ENCODE assay signal across 12 cellular contexts in genomic region chr2:43438858-43439655, GRCh38.
DNase-seq lines count a peak whose midpoint lies in the region; ATAC-seq and TF ChIP-seq lines count a peak whose summit lies in the region.
"Had no signal": no experiment of that assay in that cellular context is flagged by ENCODE, and none has a peak within 500 bp of the region (broad histone marks: within the 10 kb centered on the region; RNA-seq: fewer than 3 reads in every experiment).

No MANE protein-coding gene starts in this region.

- peaks cover 34% of the 10 kb centered on the region for H3K36me3 Mint-ChIP-seq in CD4-positive, CD25-positive, alpha-beta regulatory T cell
- H3K36me3 Mint-ChIP-seq in central memory CD8-positive, alpha-beta T cell (ENCODE audit: insufficient read depth): peaks cover 3% of the 10 kb centered on the region
- H3K36me3 Mint-ChIP-seq in natural killer cell: peaks cover 9% of the 10 kb centered on the region

- intact Hi-C loops in natural killer cell (cut with micrococcal nuclease): no loop called here

- H3K4me3 ChIP-seq in CD4-positive, CD25-positive, alpha-beta regulatory T cell (ENCODE audit: low read depth, low read length): no peak overlapping the region
- no peak overlapping the region for H3K4me3 ChIP-seq in NB4 (ENCODE audit: low read depth, low read length)

- TF ChIP-seq CTCF in NB4 (IDR thresholded peaks at IDR 0.05; ENCODE audit: low read depth, low read length) (no peak), natural killer cell (IDR thresholded peaks at IDR 0.05) (no peak)

- H3K4me1 ChIP-seq in CD4-positive, CD25-positive, alpha-beta regulatory T cell (ENCODE audit: control insufficient read depth, insufficient read depth, low read length, poor library complexity, severe bottlenecking): no peaks in the 10 kb centered on the region

- H3K27ac Mint-ChIP-seq in CD4-positive, CD25-positive, alpha-beta regulatory T cell: peak overlapping the region in 2 of 3 donors; percentile 26 to 65
- peak overlapping the region; percentile 25 for H3K27ac Mint-ChIP-seq in central memory CD8-positive, alpha-beta T cell (ENCODE audit: low read depth)
- H3K27ac Mint-ChIP-seq in natural killer cell: peak overlapping the region; percentile 3 to 35
- H3K27ac Mint-ChIP-seq: activated naive CD4-positive, alpha-beta T cell treated with anti-CD3 and anti-CD28 coated beads, Interleukin-2, amount 50 U/mL, for 24 hours; stimulated activated effector memory CD8-positive, alpha-beta T cell treated with anti-CD3 and anti-CD28 coated beads, Interleukin-12 subunit alpha, Interleukin-12 subunit beta, amount 100 ng/mL, for 72 hours had no signal

- H3K4me1 Mint-ChIP-seq in CD4-positive, CD25-positive, alpha-beta regulatory T cell: peaks cover 4 to 11% (median 7%) of the 10 kb centered on the region in 4 donors
- peaks cover 11% of the 10 kb centered on the region for H3K4me1 Mint-ChIP-seq in central memory CD8-positive, alpha-beta T cell
- H3K4me1 Mint-ChIP-seq in natural killer cell: peaks cover 6 to 10% of the 10 kb centered on the region in 2 donors
- H3K4me1 Mint-ChIP-seq: activated naive CD4-positive, alpha-beta T cell treated with anti-CD3 and anti-CD28 coated beads, Interleukin-2, amount 50 U/mL, for 24 hours; stimulated activated effector memory CD8-positive, alpha-beta T cell treated with anti-CD3 and anti-CD28 coated beads, Interleukin-12 subunit alpha, Interleukin-12 subunit beta, amount 100 ng/mL, for 72 hours had no signal

- H3K27me3 Mint-ChIP-seq in CD4-positive, CD25-positive, alpha-beta regulatory T cell: no peaks in the 10 kb centered on the region
- H3K27me3 Mint-ChIP-seq in central memory CD8-positive, alpha-beta T cell: no peaks in the 10 kb centered on the region
- H3K27me3 Mint-ChIP-seq in natural killer cell (ENCODE audit: low read depth in 2 of 2): no peaks in the 10 kb centered on the region
- H3K27me3 Mint-ChIP-seq: activated naive CD4-positive, alpha-beta T cell treated with anti-CD3 and anti-CD28 coated beads, Interleukin-2, amount 50 U/mL, for 24 hours had no signal

- ATAC-seq in CD4-positive, CD25-positive, alpha-beta regulatory T cell (ENCODE audit: low read depth in 2 of 2): no peak
- ATAC-seq in central memory CD8-positive, alpha-beta T cell (replicated peaks; ENCODE audit: extremely low read depth, poor library complexity, severe bottlenecking): no peak
- ATAC-seq in natural killer cell: peak in 1 of 3 donors; percentile 58
- ATAC-seq: stimulated activated effector memory CD8-positive, alpha-beta T cell treated with anti-CD3 and anti-CD28 coated beads, Interleukin-12 subunit alpha, Interleukin-12 subunit beta, amount 100 ng/mL, for 72 hours had no signal

- peaks cover 5% of the 10 kb centered on the region for H3K36me3 ChIP-seq in CD4-positive, CD25-positive, alpha-beta regulatory T cell (ENCODE audit: control insufficient read depth, insufficient read depth, low read length)

- DNase-seq in CD4-positive, CD25-positive, alpha-beta regulatory T cell: no peak
- peak; percentile 22 for DNase-seq in NB4 (ENCODE audit: low read depth)
- no peak for DNase-seq in central memory CD8-positive, alpha-beta T cell (ENCODE audit: low spot score in 2 of 2)
- DNase-seq in natural killer cell: no peak
- no peak for DNase-seq in stimulated activated CD4-positive, alpha-beta T cell treated with anti-CD3 and anti-CD28 coated beads, Interleukin-2, amount 100 ng/mL, for 48 hours
- no peak for DNase-seq in hypothalamus (lab: John Stamatoyannopoulos, UW)
- DNase-seq in NCI-H524 (lab: John Stamatoyannopoulos, UW): no peak
- DNase-seq in DMS114 treated with DMSO at 0.1 percent for 48 hours (lab: John Stamatoyannopoulos, UW; ENCODE audit: unreplicated experiment): no peak
- DNase-seq: HCEC 1CT; stimulated activated CD4-positive, alpha-beta T cell treated with anti-CD3 and anti-CD28 coated beads, Interleukin-4, amount 100 ng/mL, for 1 hour had no signal

- H3K27ac ChIP-seq in CD4-positive, CD25-positive, alpha-beta regulatory T cell (ENCODE audit: insufficient read depth, low read length, poor library complexity, severe bottlenecking): no peak overlapping the region

- no peak overlapping the region for H3K4me3 Mint-ChIP-seq in CD4-positive, CD25-positive, alpha-beta regulatory T cell
- no peak overlapping the region for H3K4me3 Mint-ChIP-seq in central memory CD8-positive, alpha-beta T cell
- H3K4me3 Mint-ChIP-seq in natural killer cell: no peak overlapping the region
- H3K4me3 Mint-ChIP-seq: activated naive CD4-positive, alpha-beta T cell treated with anti-CD3 and anti-CD28 coated beads, Interleukin-2, amount 50 U/mL, for 24 hours; stimulated activated effector memory CD8-positive, alpha-beta T cell treated with anti-CD3 and anti-CD28 coated beads, Interleukin-12 subunit alpha, Interleukin-12 subunit beta, amount 100 ng/mL, for 72 hours had no signal

- no peaks in the 10 kb centered on the region for H3K27me3 ChIP-seq in CD4-positive, CD25-positive, alpha-beta regulatory T cell (ENCODE audit: control insufficient read depth, insufficient read depth, low read length)

- H3K9me3 Mint-ChIP-seq in CD4-positive, CD25-positive, alpha-beta regulatory T cell: no peaks in the 10 kb centered on the region
- no peaks in the 10 kb centered on the region for H3K9me3 Mint-ChIP-seq in central memory CD8-positive, alpha-beta T cell
- H3K9me3 Mint-ChIP-seq in natural killer cell: no peaks in the 10 kb centered on the region
- H3K9me3 Mint-ChIP-seq: activated naive CD4-positive, alpha-beta T cell treated with anti-CD3 and anti-CD28 coated beads, Interleukin-2, amount 50 U/mL, for 24 hours; stimulated activated effector memory CD8-positive, alpha-beta T cell treated with anti-CD3 and anti-CD28 coated beads, Interleukin-12 subunit alpha, Interleukin-12 subunit beta, amount 100 ng/mL, for 72 hours had no signal

- TF ChIP-seq POLR2A in NB4 (IDR thresholded peaks at IDR 0.05; ENCODE audit: extremely low read depth, insufficient read length): no peak

- H3K9me3 ChIP-seq in CD4-positive, CD25-positive, alpha-beta regulatory T cell (ENCODE audit: control insufficient read depth in 2 of 2, low read length in 2 of 2): no peaks in the 10 kb centered on the region
